14 cellular contexts compared by ENCODE assay signal in genomic region chr3:168085491-168086119, GRCh38. TPM values are rescaled to one million over a fixed set of nuclear protein-coding genes. Genes with fewer than 3 reads are reported as not detected.
DNase-seq lines count a peak whose midpoint lies in the region; ATAC-seq, FAIRE-seq and TF ChIP-seq lines count a peak whose summit lies in the region.
"Had no signal": no experiment of that assay in that cellular context is flagged by ENCODE, and none has a peak within 500 bp of the region (broad histone marks: within the 10 kb centered on the region; RNA-seq: fewer than 3 reads in every experiment).

No MANE protein-coding gene starts in this region.

- no peak for FAIRE-seq in urothelium cell line (lab: Jason Lieb, UNC)
- FAIRE-seq: GM12891 had no signal

- H3K79me2 ChIP-seq in OCI-LY1 (ENCODE audit: insufficient read depth, low read length): peaks cover 80% of the 10 kb centered on the region

- H2AFZ ChIP-seq in OCI-LY1 (ENCODE audit: low read length): no peak overlapping the region

- peak; percentile 47 for ATAC-seq in GM18861 (IDR thresholded peaks at IDR 0.05; ENCODE audit: unreplicated experiment)
- ATAC-seq in GM21528 (IDR thresholded peaks at IDR 0.05; ENCODE audit: low FRiP score, unreplicated experiment): peak; percentile 62
- ATAC-seq in HG03103 (IDR thresholded peaks at IDR 0.05; ENCODE audit: low read depth, unreplicated experiment): peak; percentile 54
- ATAC-seq: right lobe of liver had no signal

- no peaks in the 10 kb centered on the region for H4K20me1 ChIP-seq in OCI-LY1 (ENCODE audit: insufficient read depth, low read length)

- H3K27me3 ChIP-seq in OCI-LY1 (ENCODE audit: insufficient read depth, low read length) (no peaks in the 10 kb centered on the region), HAP-1 (ENCODE audit: low read depth) (no peaks in the 10 kb centered on the region)
- H3K27me3 ChIP-seq: right lobe of liver had no signal

- no peaks in the 10 kb centered on the region for H3K9me2 ChIP-seq in OCI-LY1 (ENCODE audit: low read depth, low read length)

- DNase-seq in HAP-1 (ENCODE audit: low spot score in 2 of 2): no peak
- no peak for DNase-seq in urothelium cell line (ENCODE audit: low spot score)
- no peak for DNase-seq in SK-N-DZ (ENCODE audit: low spot score)
- DNase-seq in retina: no peak
- DNase-seq: activated CD4-positive, CD25-positive, alpha-beta regulatory T cell treated with anti-CD3 and anti-CD28 coated beads, Interleukin-2, amount 50 U/mL, for 72 hours; activated naive CD4-positive, alpha-beta T cell treated with Interleukin-2 at 50 U/mL for 16 hours; CD4-positive, CD25-positive, alpha-beta regulatory T cell; Karpas-422; right lobe of liver had no signal

- H3K4me3 ChIP-seq in OCI-LY1 (ENCODE audit: low read depth, low read length, poor library complexity, severe bottlenecking) (no peak overlapping the region), HAP-1 (no peak overlapping the region)
- H3K4me3 ChIP-seq: right lobe of liver had no signal

- in situ Hi-C loops in HAP-1 (cut with MboI; ENCODE audit: low sequenced_read_pairs): no loop called here

- H3K4me1 ChIP-seq in OCI-LY1 (ENCODE audit: insufficient read depth, low read length, severe bottlenecking) (peaks cover 63% of the 10 kb centered on the region), HAP-1 (peaks cover 34% of the 10 kb centered on the region)

- H3F3A ChIP-seq in OCI-LY1 (ENCODE audit: insufficient read depth, low read length): 0 out of 2 replicates have a peak, but pooled peaks cover 5% of the 10 kb centered on the region

- no peak overlapping the region for H3K9ac ChIP-seq in OCI-LY1 (ENCODE audit: low read length)

- TF ChIP-seq CTCF in OCI-LY1 (IDR thresholded peaks at IDR 0.05; ENCODE audit: low read length): no peak

- peak overlapping the region; percentile 8; the same call in 1 of the 2 replicates for H3K4me2 ChIP-seq in OCI-LY1 (ENCODE audit: low read length)

- H3K36me3 ChIP-seq in OCI-LY1 (ENCODE audit: insufficient read depth, low read length): no peaks in the 10 kb centered on the region
- no peaks in the 10 kb centered on the region for H3K36me3 ChIP-seq in HAP-1 (replicated peaks)
- H3K36me3 ChIP-seq: right lobe of liver had no signal

- H3K9me3 ChIP-seq in OCI-LY1 (ENCODE audit: low read length) (no peaks in the 10 kb centered on the region), HAP-1 (no peaks in the 10 kb centered on the region)
- H3K9me3 ChIP-seq: right lobe of liver had no signal

- peak overlapping the region; percentile 16 for H3K27ac ChIP-seq in OCI-LY1 (ENCODE audit: low read depth, low read length, poor library complexity, severe bottlenecking)
- H3K27ac ChIP-seq: right lobe of liver had no signal

RNA-seq across cellular contexts. Expression of gene GOLIM4, which starts 10.1 kb away (rescaled TPM):
- 23.5 and 25.0 TPM in 2 replicates for polyA plus RNA-seq in SK-N-DZ (2014; cell fraction: cytosol; rRNA removed)
- 21.9 and 22.7 TPM in 2 replicates for polyA plus RNA-seq in SK-N-DZ (2014; cell fraction: nucleus; rRNA removed)
- polyA plus RNA-seq: CD4-positive, CD25-positive, alpha-beta regulatory T cell had no signal
